In genomic region chr1:42456010-42456753, GRCh38 we compare ENCODE assay signal across 8 cellular contexts. TPM values are rescaled to one million over a fixed set of nuclear protein-coding genes. Genes with fewer than 3 reads are reported as not detected.
DNase-seq lines count a peak whose midpoint lies in the region; ATAC-seq and TF ChIP-seq lines count a peak whose summit lies in the region.

PPCS (plus strand) TSS chr1:42456543; CDS start chr1:42456566, 23 bp downstream.
ZMYND12 (minus strand) TSS chr1:42456022; CDS start chr1:42455997, 25 bp downstream.

- H3K27ac Mint-ChIP-seq in neural crest cell (ENCODE audit: unreplicated experiment): peak within 1 kb of the TSS; percentile 97

- TF ChIP-seq EP300 in stomach (IDR thresholded peaks at IDR 0.05): no peak

- peak within 1 kb of the TSS; percentile 90 for H3K4me3 Mint-ChIP-seq in neural crest cell

- H3K27me3 Mint-ChIP-seq in neural crest cell (ENCODE audit: low read depth): peaks cover 11% of the 10 kb centered on the region

- 0 to 2% (median 1%) methylated on average over 22 to 66 of the region's 66 CpGs for WGBS in stomach, 5 donors

- H3K4me3 ChIP-seq in fibroblast of villous mesenchyme (ENCODE audit: low read depth, low read length) (peak within 1 kb of the TSS; percentile 85), stomach (peak within 1 kb of the TSS; percentile 74 to 96 (median 86))

- TF ChIP-seq POLR2A in stomach (IDR thresholded peaks at IDR 0.05): peak in 1 of 4 donors; percentile 13

- H3K4me1 ChIP-seq in stomach: peaks cover 12 to 34% (median 24%) of the 10 kb centered on the region in 4 donors

- peak; percentile 82 for ATAC-seq in GM21786 (IDR thresholded peaks at IDR 0.05; ENCODE audit: unreplicated experiment)

- no peaks in the 10 kb centered on the region for H3K27me3 ChIP-seq in stomach

- peak; percentile 84 for DNase-seq in EH (ENCODE audit: low read depth)
- DNase-seq in RPMI7951 (ENCODE audit: low read depth): peak; percentile 92
- peak; percentile 88 for DNase-seq in activated effector memory CD4-positive, alpha-beta T cell treated with Interleukin-2 at 50 U/mL for 16 hours
- DNase-seq in fibroblast of villous mesenchyme (ENCODE audit: low read depth): peak; percentile 89
- DNase-seq in neural crest cell (ENCODE audit: low read depth, low spot score): peak; percentile 77
- DNase-seq in stomach: peak; percentile 93

- intact Hi-C loops in stomach (cut with DNase I; ENCODE audit: low total_unique reads): no loop called here

- H3K36me3 ChIP-seq in KOPT-K1 (ENCODE audit: insufficient read depth, low read length) (peaks cover 32% of the 10 kb centered on the region), stomach (peaks cover 12 to 32% (median 30%) of the 10 kb centered on the region in 4 donors)

- peaks cover 3% of the 10 kb centered on the region for H3K36me3 Mint-ChIP-seq in neural crest cell (ENCODE audit: low read depth)

- TF ChIP-seq CTCF in fibroblast of villous mesenchyme (IDR thresholded peaks at IDR 0.05; ENCODE audit: insufficient read depth, low read depth, low read length) (no peak), neural crest cell (conservative IDR thresholded peaks at IDR 0.05) (peak; percentile 27), stomach (IDR thresholded peaks at IDR 0.05) (peak in 2 of 7 experiments; percentile 22 to 48)

- no peaks in the 10 kb centered on the region for H3K9me3 ChIP-seq in KOPT-K1 (ENCODE audit: insufficient read depth, low read length, poor library complexity, severe bottlenecking)
- H3K9me3 ChIP-seq in stomach: no peaks in the 10 kb centered on the region

- no peaks in the 10 kb centered on the region for H3K9me3 Mint-ChIP-seq in neural crest cell

- H3K27ac ChIP-seq in KOPT-K1 (ENCODE audit: low read depth, low read length, poor library complexity, severe bottlenecking) (peak within 1 kb of the TSS; percentile 92), stomach (peak within 1 kb of the TSS; percentile 90 to 98 (median 95))

- peaks cover 23% of the 10 kb centered on the region for H3K4me1 Mint-ChIP-seq in neural crest cell

RNA-seq across cellular contexts. Expression of gene PPCS, which starts in this region (rescaled TPM):
- 69.1 and 76.6 TPM in 2 replicates for total RNA-seq in RPMI7951 (2014; rRNA removed; shearing (Covaris generic))
- total RNA-seq in fibroblast of villous mesenchyme (66.5 and 78.3 TPM in 2 replicates), neural crest cell (32.6 and 33.9 TPM in 2 replicates), stomach (100 to 1,000 TPM in 1 of 5 donors, 10 to 100 TPM in 4; 17.0 to 446 (median 47.1) TPM)
- polyA plus RNA-seq in stomach: 100 to 1,000 TPM in 2 of 3 donors, 10 to 100 TPM in 1; 84.4 to 139 (median 122) TPM

RNA-seq across cellular contexts. Expression of gene ZMYND12, which starts in this region (rescaled TPM):
- 0.12 and 1.7 TPM in 2 replicates for total RNA-seq in RPMI7951 (2014; rRNA removed; shearing (Covaris generic))
- total RNA-seq in fibroblast of villous mesenchyme: 0.32 and 0.86 TPM in 2 replicates
- total RNA-seq in neural crest cell: 0.61 and 0.68 TPM in 2 replicates
- total RNA-seq in stomach: 100 to 1,000 TPM in 1 of 5 donors, 1 to 10 TPM in 1, under 1 TPM in 1, not detected in 2; 0.18 to 245 (median 1.9) TPM
- polyA plus RNA-seq in stomach: 1 to 10 TPM in 2 of 3 donors, under 1 TPM in 1; 0.88 to 2.9 (median 1.8) TPM

Comparison
In these comparisons a context has a peak if more than half of its experiments do, and no peak if none do; other contexts are left out.
1. Peak in every context shown above with its lines: DNase-seq, ATAC-seq, H3K4me3 ChIP-seq and H3K27ac ChIP-seq.